Comparison of ENCODE assay signal across 12 cellular contexts in genomic region chr4:8303485-8304281, GRCh38. TPM values are rescaled to one million over a fixed set of nuclear protein-coding genes. Genes with fewer than 3 reads are reported as not detected.
DNase-seq lines count a peak whose midpoint lies in the region; ATAC-seq, FAIRE-seq and TF ChIP-seq lines count a peak whose summit lies in the region.
"Had no signal": no experiment of that assay in that cellular context is flagged by ENCODE, and none has a peak within 500 bp of the region (broad histone marks: within the 10 kb centered on the region; RNA-seq: fewer than 3 reads in every experiment).

No MANE protein-coding gene starts in this region.

- H3K4me1 ChIP-seq in CD8-positive, alpha-beta memory T cell (ENCODE audit: insufficient read depth, low read length): no peaks in the 10 kb centered on the region
- H3K4me1 ChIP-seq in GM12878 (ENCODE audit: control insufficient read depth, insufficient read depth, low read length): no peaks in the 10 kb centered on the region

- H3K4me3 ChIP-seq in CD8-positive, alpha-beta memory T cell (ENCODE audit: low read length): no peak overlapping the region
- H3K4me3 ChIP-seq in GM12878: no peak overlapping the region

- no peaks in the 10 kb centered on the region for H3K36me3 Mint-ChIP-seq in CD8-positive, alpha-beta memory T cell
- H3K36me3 Mint-ChIP-seq: activated naive CD4-positive, alpha-beta T cell treated with anti-CD3 and anti-CD28 coated beads, Interleukin-2, amount 50 U/mL, for 72 hours had no signal

- no peak for TF ChIP-seq CTCF in GM12878 (IDR thresholded peaks at IDR 0.05 in 2 of 3, conservative IDR thresholded peaks at IDR 0.05 in 1 of 3; ENCODE audit: control insufficient read depth in 2 of 3, extremely low read depth in 1 of 3, insufficient read depth in 1 of 3, low read depth in 3 of 3, low read length in 3 of 3)

- no peak overlapping the region for H3K4me3 Mint-ChIP-seq in CD8-positive, alpha-beta memory T cell
- H3K4me3 Mint-ChIP-seq: memory B cell; stimulated activated memory B cell treated with anti-CD40 and anti-IgM and Interleukin-4, amounts not matched to agents 10 μg/mL and 1 μg/mL and 100 μg/mL, for 72 hours had no signal

- 43% methylated on average over 13 of the region's 13 CpGs for WGBS in GM12878 (ENCODE audit: insufficient coverage, insufficient replicate concordance, low lambda C conversion rate, missing lambda C conversion rate)

- H3K36me3 ChIP-seq in CD8-positive, alpha-beta memory T cell (ENCODE audit: insufficient read depth, low read length): no peaks in the 10 kb centered on the region
- H3K36me3 ChIP-seq in GM12878 (ENCODE audit: control insufficient read depth in 2 of 2, insufficient read depth in 2 of 2, low read length in 1 of 2): no peaks in the 10 kb centered on the region

- no peaks in the 10 kb centered on the region for H3K27me3 ChIP-seq in CD8-positive, alpha-beta memory T cell (ENCODE audit: insufficient read depth, low read length, poor library complexity, severe bottlenecking)
- no peaks in the 10 kb centered on the region; a peak in 1 of 4 replicates for H3K27me3 ChIP-seq in GM12878 (replicated peaks in 1 of 2; ENCODE audit: control insufficient read depth in 2 of 2, insufficient read depth in 2 of 2, low read length in 1 of 2)

- FAIRE-seq in GM12878 (lab: Jason Lieb, UNC): no peak

- no peaks in the 10 kb centered on the region for H4K20me1 ChIP-seq in GM12878 (ENCODE audit: control insufficient read depth, insufficient read depth)

- H3K79me2 ChIP-seq in GM12878 (ENCODE audit: control insufficient read depth, insufficient read depth, low read length): no peaks in the 10 kb centered on the region

- RAD21 ChIA-PET in GM12878 (lab: Charles Lee; ENCODE audit: unreplicated experiment): no interaction called here

- no peak for DNase-seq in CD8-positive, alpha-beta memory T cell
- peak; percentile 82 for DNase-seq in M059J (ENCODE audit: low read depth)
- no peak for DNase-seq in GM12878 (ENCODE audit: low read depth, low spot score)
- peak; percentile 81 for DNase-seq in myocyte (ENCODE audit: low read depth)
- no peak for DNase-seq in GM19238 (ENCODE audit: insufficient read length, low spot score)
- no peak for DNase-seq in NK-92 (lab: John Stamatoyannopoulos, UW; ENCODE audit: unreplicated experiment)
- DNase-seq: NCI-H1694 treated with DMSO at 0.1 percent for 48 hours had no signal

- in situ Hi-C loops in GM12878 (cut with MboI): no loop called here

- no peak overlapping the region for H2AFZ ChIP-seq in GM12878 (ENCODE audit: control insufficient read depth, low read depth, low read length)

- no peaks in the 10 kb centered on the region for H3K4me1 Mint-ChIP-seq in CD8-positive, alpha-beta memory T cell
- H3K4me1 Mint-ChIP-seq: memory B cell; stimulated activated memory B cell treated with anti-CD40 and anti-IgM and Interleukin-4, amounts not matched to agents 10 μg/mL and 1 μg/mL and 100 μg/mL, for 72 hours had no signal

- peaks cover 0 to 7% (median 5%) of the 10 kb centered on the region in 5 donors for H3K9me3 Mint-ChIP-seq in CD8-positive, alpha-beta memory T cell

- H3K4me2 ChIP-seq in GM12878 (ENCODE audit: control insufficient read depth, insufficient read depth): no peak overlapping the region

- peaks cover 5 to 13% of the 10 kb centered on the region in 2 donors for H3K27me3 Mint-ChIP-seq in CD8-positive, alpha-beta memory T cell

- POLR2A ChIA-PET in CD8-positive, alpha-beta memory T cell (lab: Charles Lee): no interaction called here
- POLR2A ChIA-PET in GM12878 (lab: Charles Lee): no interaction called here

- no peak overlapping the region for H3K27ac Mint-ChIP-seq in CD8-positive, alpha-beta memory T cell
- H3K27ac Mint-ChIP-seq: memory B cell; stimulated activated memory B cell treated with anti-CD40 and anti-IgM and Interleukin-4, amounts not matched to agents 10 μg/mL and 1 μg/mL and 100 μg/mL, for 72 hours had no signal

- no peak overlapping the region for H3K9ac ChIP-seq in GM12878 (ENCODE audit: control insufficient read depth, insufficient read depth, low read length)

- no peak for TF ChIP-seq EP300 in GM12878 (IDR thresholded peaks at IDR 0.05; ENCODE audit: borderline replicate concordance in 1 of 2, control insufficient read depth in 1 of 2, low read depth in 2 of 2, low read length in 2 of 2)

- no TSS peak for BruUV-seq in GM12878 (replicated peaks; lab: Mats Ljungman, UMichigan)

- no peak for TF ChIP-seq RAD21 in GM12878 (IDR thresholded peaks at IDR 0.05; ENCODE audit: insufficient read depth, low read depth, low read length)

- CTCF ChIA-PET in CD8-positive, alpha-beta memory T cell (lab: Charles Lee): no interaction called here
- CTCF ChIA-PET in GM12878 (lab: Yijun Ruan, JAX): interaction anchor here (0.9 to 1.4 kb wide), 2 partner anchors 37 to 127 kb away, joined by 3 read pairs; no protein-coding TSS in a partner anchor

- H3K9me3 ChIP-seq in CD8-positive, alpha-beta memory T cell (ENCODE audit: low read length): no peaks in the 10 kb centered on the region
- H3K9me3 ChIP-seq in GM12878 (replicated peaks; ENCODE audit: control insufficient read depth, insufficient read depth, low read length): no peaks in the 10 kb centered on the region

- no peak for ATAC-seq in GM12878
- ATAC-seq in GM21528 (IDR thresholded peaks at IDR 0.05; ENCODE audit: low FRiP score, unreplicated experiment): no peak
- ATAC-seq in HG03196 (IDR thresholded peaks at IDR 0.05; ENCODE audit: unreplicated experiment): no peak
- ATAC-seq: activated naive CD4-positive, alpha-beta T cell treated with anti-CD3 and anti-CD28 coated beads, Interleukin-2, amount 50 U/mL, for 72 hours; stimulated activated memory B cell treated with anti-CD40 and anti-IgM and Interleukin-4, amounts not matched to agents 10 μg/mL and 1 μg/mL and 100 μg/mL, for 72 hours had no signal

- SMC1A ChIA-PET in GM12878 (lab: Charles Lee; ENCODE audit: uncharacterized antibody, unreplicated experiment): interaction anchor here (0.9 kb wide), 1 partner anchor 16 kb away, joined by 4 read pairs; no protein-coding TSS in a partner anchor

- no peak for TF ChIP-seq POLR2A in GM12878 (IDR thresholded peaks at IDR 0.05; ENCODE audit: low read depth, low read length)

- peak overlapping the region; percentile 51 for H3K27ac ChIP-seq in CD8-positive, alpha-beta memory T cell (ENCODE audit: low read depth, low read length)
- H3K27ac ChIP-seq in GM12878 (ENCODE audit: control insufficient read depth, insufficient read depth): no peak overlapping the region

- intact Hi-C loops in GM12878 (cut with micrococcal nuclease; ENCODE audit: unreplicated experiment): no loop called here

TF ChIP-seq in GM12878, 131 proteins besides CTCF, POLR2A, EP300 and RAD21:
- no peak for TF ChIP-seq NKRF (conservative IDR thresholded peaks at IDR 0.05)
- TF ChIP-seq, protein P1, sequence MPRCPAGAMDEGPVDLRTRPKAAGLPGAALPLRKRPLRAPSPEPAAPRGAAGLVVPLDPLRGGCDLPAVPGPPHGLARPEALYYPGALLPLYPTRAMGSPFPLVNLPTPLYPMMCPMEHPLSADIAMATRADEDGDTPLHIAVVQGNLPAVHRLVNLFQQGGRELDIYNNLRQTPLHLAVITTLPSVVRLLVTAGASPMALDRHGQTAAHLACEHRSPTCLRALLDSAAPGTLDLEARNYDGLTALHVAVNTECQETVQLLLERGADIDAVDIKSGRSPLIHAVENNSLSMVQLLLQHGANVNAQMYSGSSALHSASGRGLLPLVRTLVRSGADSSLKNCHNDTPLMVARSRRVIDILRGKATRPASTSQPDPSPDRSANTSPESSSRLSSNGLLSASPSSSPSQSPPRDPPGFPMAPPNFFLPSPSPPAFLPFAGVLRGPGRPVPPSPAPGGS (IDR thresholded peaks at IDR 0.05; ENCODE audit: borderline replicate concordance, insufficient read depth, low read depth, low read length, poor library complexity, severe bottlenecking): peak; percentile 88
- peak; percentile 98 for TF ChIP-seq BACH1 (IDR thresholded peaks at IDR 0.05; ENCODE audit: borderline replicate concordance)
- peak; percentile 53; the same call in 1 of the 2 replicates for TF ChIP-seq TCF3 (IDR thresholded peaks at IDR 0.05; ENCODE audit: borderline replicate concordance, insufficient read depth, low read depth, low read length)

RNA-seq across cellular contexts. Expression of gene HTRA3, which starts 34.1 kb away (rescaled TPM):
- total RNA-seq in CD8-positive, alpha-beta memory T cell: not detected
- polyA plus RNA-seq in CD8-positive, alpha-beta memory T cell: not detected
- 0.81 and 3.2 TPM in 2 replicates for total RNA-seq in M059J (2014; rRNA removed; shearing (Covaris generic))
- total RNA-seq in GM12878 (2013; cell fraction: nucleolus; rRNA removed): not detected in 2 replicates
- total RNA-seq in GM12878 (2014; rRNA removed) (not detected in 2 replicates), GM12878 (2014; rRNA removed; fragmentation: Illumina TruSeq; extraction: Trizol) (not detected in 2 replicates), GM12878 (2021) (0.08 TPM in 1 of 2 replicates, not detected in the other), myocyte (35.0 and 49.3 TPM in 2 replicates)
- polyA plus RNA-seq in GM12878 (2011; ENCODE audit: low read depth): not detected
- polyA plus RNA-seq in GM12878 (2011; rRNA removed) (0.72 and 1.2 TPM in 2 replicates), GM12878 (2014; fragmentation: Illumina TruSeq; extraction: Trizol) (0.04 TPM in 1 of 2 replicates, not detected in the other), GM12878 (2014; fragmentation: Nextera tagmentation; extraction: Ambion mirVana) (not detected), GM12878 (2014; rRNA removed) (not detected in 2 replicates), GM12878 (2016; fragmentation: Nextera tagmentation; extraction: Ambion mirVana) (not detected)
- polyA plus RNA-seq in GM12878 (2011; cell fraction: cytosol; rRNA removed): 1.9 and 2.3 TPM in 2 replicates
- 1.0 and 1.7 TPM in 2 replicates for polyA plus RNA-seq in GM12878 (2011; cell fraction: nucleus; rRNA removed)
- polyA plus RNA-seq in GM12878 (2012): 0.11 TPM in 1 of 2 replicates, not detected in the other
- 0.73 and 1.3 TPM in 2 replicates for polyA minus RNA-seq in GM12878 (2011; rRNA and poly(A)+ RNA removed)
- 0.73 TPM in 1 of 2 replicates, not detected in the other for polyA minus RNA-seq in GM12878 (2011; cell fraction: cytosol; rRNA and poly(A)+ RNA removed)
- 0.36 and 0.57 TPM in 2 replicates for polyA minus RNA-seq in GM12878 (2011; cell fraction: nucleus; rRNA and poly(A)+ RNA removed)
- polyA plus RNA-seq in myocyte (2012): 13.0 TPM
- total RNA-seq: activated naive CD4-positive, alpha-beta T cell treated with anti-CD3 and anti-CD28 coated beads, Interleukin-2, amount 50 U/mL, for 72 hours had no signal

Comparison
In these comparisons a context has a peak if more than half of its experiments do, and no peak if none do; other contexts are left out.
1. DNase-seq: peak in M059J (single experiment) and myocyte (single experiment); none in CD8-positive, alpha-beta memory T cell (0 of 5), GM12878 (single experiment), GM19238 (single experiment) and NK-92 (single experiment).